ENCODE assay signal across 7 cellular contexts in genomic region chr13:41059466-41059865, GRCh38. TPM values are rescaled to one million over a fixed set of nuclear protein-coding genes. Genes with fewer than 3 reads are reported as not detected.
DNase-seq lines count a peak whose midpoint lies in the region; ATAC-seq and TF ChIP-seq lines count a peak whose summit lies in the region.

No MANE protein-coding gene starts in this region.

- no peak for TF ChIP-seq CTCF in OCI-LY7 (conservative IDR thresholded peaks at IDR 0.05; ENCODE audit: low read length)

- BruUV-seq in OCI-LY7 (replicated peaks; lab: Mats Ljungman, UMichigan): no TSS peak

- H3K9me3 ChIP-seq in OCI-LY7 (ENCODE audit: low read length) (no peaks in the 10 kb centered on the region), endocrine pancreas (ENCODE audit: control insufficient read depth, low read length) (no peaks in the 10 kb centered on the region), neuron (ENCODE audit: low read length) (no peaks in the 10 kb centered on the region)

- H3K36me3 ChIP-seq in H7 (replicated peaks; ENCODE audit: control insufficient read depth, insufficient read depth, low read length): no peaks in the 10 kb centered on the region; the same call in none of the 2 replicates
- peaks cover 7% of the 10 kb centered on the region; the same call in 1 of the 2 replicates for H3K36me3 ChIP-seq in OCI-LY7 (ENCODE audit: insufficient read depth, low read length)
- no peaks in the 10 kb centered on the region for H3K36me3 ChIP-seq in endocrine pancreas (ENCODE audit: control insufficient read depth, insufficient read depth, low read length)
- H3K36me3 ChIP-seq in neuron (ENCODE audit: insufficient read depth, low read length): peaks cover 3% of the 10 kb centered on the region

- no peaks in the 10 kb centered on the region for H4K20me1 ChIP-seq in OCI-LY7 (ENCODE audit: insufficient read depth, low read length)

- H2AFZ ChIP-seq in OCI-LY7 (ENCODE audit: low read length) (peak overlapping the region; percentile 70; the same call in 1 of the 2 replicates), neuron (ENCODE audit: low read depth, low read length) (peak overlapping the region; percentile 92)

- no peak for ATAC-seq in HG02642 (IDR thresholded peaks at IDR 0.05; ENCODE audit: poor library complexity, unreplicated experiment)

- CTCF ChIA-PET in OCI-LY7 (lab: Charles Lee; ENCODE audit: unreplicated experiment): no interaction called here

- H3K4me3 ChIP-seq in H7 (ENCODE audit: insufficient read depth, low read depth, low read length) (peak overlapping the region; percentile 87), OCI-LY7 (ENCODE audit: low read depth, low read length, poor library complexity, severe bottlenecking) (peak overlapping the region; percentile 74), endocrine pancreas (ENCODE audit: control insufficient read depth, insufficient read depth, low read length) (peak overlapping the region; percentile 96), neuron (ENCODE audit: low read length) (peak overlapping the region; percentile 94)

- peaks cover 87% of the 10 kb centered on the region for H3K79me2 ChIP-seq in OCI-LY7 (ENCODE audit: insufficient read depth, low read depth, low read length)

- DNase-seq in H7 (no peak), OCI-LY7 (ENCODE audit: low spot score) (peak; percentile 43), NK-92 (lab: John Stamatoyannopoulos, UW; ENCODE audit: unreplicated experiment) (no peak), AG08396 (ENCODE audit: low spot score) (no peak)

- H3K4me2 ChIP-seq in OCI-LY7 (ENCODE audit: low read length): peak overlapping the region; percentile 86

- peak overlapping the region; percentile 83 for H3K27ac ChIP-seq in OCI-LY7 (ENCODE audit: low read depth, low read length, poor library complexity, severe bottlenecking)

- peak overlapping the region; percentile 97 for H3K9ac ChIP-seq in endocrine pancreas (ENCODE audit: control insufficient read depth, insufficient read depth, low read length)

- intact Hi-C loops in OCI-LY7 (cut with micrococcal nuclease; ENCODE audit: unreplicated experiment): no loop called here

- POLR2A ChIA-PET in OCI-LY7 (lab: Charles Lee): interaction anchor here (0.7 to 3.0 kb wide), 14 partner anchors 14 to 400 kb away, joined by 3 to 23 read pairs (median 3); partner anchors contain the start of gene ELF1

- H3K27me3 ChIP-seq in H7 (ENCODE audit: control insufficient read depth, insufficient read depth, low read length): no peaks in the 10 kb centered on the region
- H3K27me3 ChIP-seq in endocrine pancreas (ENCODE audit: control insufficient read depth, insufficient read depth, low read length): no peaks in the 10 kb centered on the region
- no peaks in the 10 kb centered on the region for H3K27me3 ChIP-seq in neuron (ENCODE audit: insufficient read depth, low read length)

- H3K4me1 ChIP-seq in OCI-LY7 (ENCODE audit: insufficient read depth, low read length, poor library complexity, severe bottlenecking) (peaks cover 64% of the 10 kb centered on the region), endocrine pancreas (ENCODE audit: control insufficient read depth, insufficient read depth, low read length) (peaks cover 35% of the 10 kb centered on the region), neuron (ENCODE audit: insufficient read depth, low read length) (peaks cover 17% of the 10 kb centered on the region)

- H3K9me2 ChIP-seq in OCI-LY7 (ENCODE audit: insufficient read depth, low read length): no peaks in the 10 kb centered on the region

RNA-seq across cellular contexts. Expression of gene WBP4, which starts 1.8 kb away (rescaled TPM):
- total RNA-seq in H7 (2014; rRNA removed; shearing (Covaris generic)): 6.6 and 9.2 TPM in 2 replicates
- 5.9 and 7.9 TPM in 2 replicates for total RNA-seq in OCI-LY7 (2014; rRNA removed; shearing (Covaris generic))
- 7.3 and 8.6 TPM in 2 replicates for total RNA-seq in OCI-LY7 (2022)

RNA-seq across cellular contexts. Expression of gene ELF1, which starts 40.4 kb away (rescaled TPM):
- 18.6 and 19.1 TPM in 2 replicates for total RNA-seq in H7 (2014; rRNA removed; shearing (Covaris generic))
- total RNA-seq in OCI-LY7 (2014; rRNA removed; shearing (Covaris generic)): 106 and 111 TPM in 2 replicates
- total RNA-seq in OCI-LY7 (2022): 248 and 276 TPM in 2 replicates
